Comparison of ENCODE assay signal across 13 cellular contexts in genomic region chr16:85152414-85153030, GRCh38. TPM values are rescaled to one million over a fixed set of nuclear protein-coding genes. Genes with fewer than 3 reads are reported as not detected.
DNase-seq lines count a peak whose midpoint lies in the region; ATAC-seq, FAIRE-seq and TF ChIP-seq lines count a peak whose summit lies in the region.
"Had no signal": no experiment of that assay in that cellular context is flagged by ENCODE, and none has a peak within 500 bp of the region (broad histone marks: within the 10 kb centered on the region; RNA-seq: fewer than 3 reads in every experiment).

No MANE protein-coding gene starts in this region.

- H3K79me2 ChIP-seq in osteoblast (ENCODE audit: insufficient read depth, low read length) = no peaks in the 10 kb centered on the region

- no peak for FAIRE-seq in bronchial epithelial cell (lab: Jason Lieb, UNC)

- H3K27me3 ChIP-seq in bronchial epithelial cell (ENCODE audit: control insufficient read depth, insufficient read depth, low read length) (no peaks in the 10 kb centered on the region), osteoblast (ENCODE audit: insufficient read depth, low read length) (no peaks in the 10 kb centered on the region)

- H3K4me1 ChIP-seq in osteoblast (ENCODE audit: insufficient read depth, low read length) = peaks cover 17% of the 10 kb centered on the region

- no peaks in the 10 kb centered on the region for H4K20me1 ChIP-seq in osteoblast (ENCODE audit: insufficient read depth, low read length)

- H3K4me3 ChIP-seq in bronchial epithelial cell (ENCODE audit: low read depth, low read length) (no peak overlapping the region), osteoblast (ENCODE audit: insufficient read depth, low read length) (no peak overlapping the region)

- peak; percentile 29 for DNase-seq in COR-L47 (lab: John Stamatoyannopoulos, UW)
- peak; percentile 40 for DNase-seq in NCI-H1694 (lab: John Stamatoyannopoulos, UW)
- peak; percentile 63 for DNase-seq in bronchial epithelial cell (ENCODE audit: low read depth)
- DNase-seq in osteoblast (ENCODE audit: insufficient read length, low spot score, missing footprints) = peak; percentile 51
- DNase-seq in GM20000 (ENCODE audit: low spot score) = no peak
- DNase-seq: activated CD4-positive, alpha-beta T cell treated with anti-CD3 and anti-CD28 coated beads, Interleukin-2, amount 50 U/mL, for 48 hours; activated effector memory CD4-positive, alpha-beta T cell treated with anti-CD3 and anti-CD28 coated beads, Interleukin-2, amount 50 U/mL, for 16 hours; T-helper 2 cell had no signal

- H3K27ac ChIP-seq in osteoblast (ENCODE audit: low read depth, low read length) = no peak overlapping the region

- no peaks in the 10 kb centered on the region for H3K9me3 ChIP-seq in osteoblast (ENCODE audit: low read depth, low read length)

- no peak overlapping the region for H2AFZ ChIP-seq in osteoblast (ENCODE audit: low read length)

- ATAC-seq in GM21723 (IDR thresholded peaks at IDR 0.05; ENCODE audit: unreplicated experiment) (no peak), GM18873 (IDR thresholded peaks at IDR 0.05; ENCODE audit: low FRiP score, unreplicated experiment) (no peak), HG02884 (IDR thresholded peaks at IDR 0.05; ENCODE audit: unreplicated experiment) (no peak)

- no peak overlapping the region for H3K4me2 ChIP-seq in osteoblast (ENCODE audit: insufficient read depth, low read length)

- no peaks in the 10 kb centered on the region for H3K36me3 ChIP-seq in bronchial epithelial cell (ENCODE audit: control insufficient read depth, insufficient read depth, low read length)
- no peaks in the 10 kb centered on the region for H3K36me3 ChIP-seq in osteoblast (ENCODE audit: insufficient read depth, low read length)

- TF ChIP-seq CTCF in bronchial epithelial cell (IDR thresholded peaks at IDR 0.05; ENCODE audit: insufficient read depth, low read length, severe bottlenecking) (no peak), osteoblast (IDR thresholded peaks at IDR 0.05; ENCODE audit: extremely low read depth, low read depth, low read length) (no peak), GM20000 (IDR thresholded peaks at IDR 0.05; ENCODE audit: extremely low read depth, missing control alignments) (no peak)

RNA-seq across cellular contexts. Expression of gene CIBAR2, which starts 40.2 kb away (rescaled TPM):
- total RNA-seq in bronchial epithelial cell (not detected in 2 replicates), osteoblast (under 0.01 TPM in 1 of 2 replicates, not detected in the other)
- total RNA-seq: epithelial cell of proximal tubule, M059J had no signal
